ENCODE assay signal across 28 cellular contexts in genomic region chr17:67148352-67148751, GRCh38.
"Had no signal": no experiment of that assay in that cellular context is flagged by ENCODE, and none has a peak within 500 bp of the region (broad histone marks: within the 10 kb centered on the region; RNA-seq: fewer than 3 reads in every experiment).

No MANE protein-coding gene starts in this region.

- H3K4me3 ChIP-seq: ascending aorta, cardiac muscle cell had no signal

- DNase-seq: activated B cell treated with CpG ODN at 0.5 μM for 24 hours; activated CD4-positive, alpha-beta memory T cell treated with anti-CD3 and anti-CD28 coated beads for 36 hours; activated CD4-positive, alpha-beta T cell treated with anti-CD3 and anti-CD28 coated beads for 4 hours; activated CD4-positive, alpha-beta T cell treated with anti-CD3 and anti-CD28 coated beads, Interleukin-2, amount 10 ng/mL, durations not matched to agents 24 days and 14 days; activated CD4-positive, alpha-beta T cell treated with anti-CD3 and anti-CD28 coated beads, Interleukin-2, amount 50 U/mL, for 1 hour; activated CD4-positive, alpha-beta T cell treated with anti-CD3 and anti-CD28 coated beads, Interleukin-2, amount 50 U/mL, for 4 hours; activated CD4-positive, CD25-positive, alpha-beta regulatory T cell treated with anti-CD3 and anti-CD28 coated beads, Interleukin-2, amount 50 U/mL, for 72 hours; activated CD8-positive, alpha-beta memory T cell treated with anti-CD3 and anti-CD28 coated beads, Interleukin-2, amount 50 U/mL, for 4 hours; activated CD8-positive, alpha-beta T cell treated with anti-CD3 and anti-CD28 coated beads for 36 hours; activated effector memory CD4-positive, alpha-beta T cell treated with Interleukin-2 at 50 U/mL for 16 hours; activated gamma-delta T cell; activated naive CD4-positive, alpha-beta T cell treated with anti-CD3 and anti-CD28 coated beads, Interleukin-2, amount 10 ng/mL, durations not matched to agents 7 days and 5 days; activated naive CD4-positive, alpha-beta T cell treated with Interleukin-2 at 50 U/mL for 16 hours; activated naive CD8-positive, alpha-beta T cell treated with anti-CD3 and anti-CD28 coated beads, Interleukin-2, amount 10 ng/mL, durations not matched to agents 7 days and 5 days; activated naive CD8-positive, alpha-beta T cell treated with anti-CD3 and anti-CD28 coated beads, Interleukin-2, amount 50 U/mL, for 24 hours; activated T-cell treated with anti-CD3 and anti-CD28 coated beads for 4 hours; activated T-cell treated with anti-CD3 and anti-CD28 coated beads, Interleukin-2, amount 50 U/mL, for 1 hour; activated T-cell treated with anti-CD3 and anti-CD28 coated beads, Interleukin-2, amount 50 U/mL, for 4 hours; activated T-cell treated with anti-CD3 and anti-CD28 coated beads, Interleukin-2, amount 50 U/mL, for 72 hours; cerebellar nuclear complex; T-helper 1 cell; T-helper 2 cell; T-helper 9 cell had no signal

- H3K27ac ChIP-seq: ascending aorta, cardiac muscle cell, VCaP had no signal

- FAIRE-seq: bronchial epithelial cell, TTC549 had no signal

- H3K9me3 ChIP-seq: ascending aorta had no signal

- ATAC-seq: activated CD8-positive, alpha-beta T cell treated with anti-CD3 and anti-CD28 coated beads for 36 hours; activated naive CD8-positive, alpha-beta T cell treated with anti-CD3 and anti-CD28 coated beads, Interleukin-2, amount 50 U/mL, for 24 hours; activated T-cell treated with anti-CD3 and anti-CD28 coated beads, Interleukin-2, amount 50 U/mL, for 4 hours; activated T-cell treated with anti-CD3 and anti-CD28 coated beads, Interleukin-2, amount 50 U/mL, for 72 hours had no signal

- H3K4me1 ChIP-seq: ascending aorta had no signal

- H3K27me3 ChIP-seq: ascending aorta, cardiac muscle cell had no signal
